25 cellular contexts compared by ENCODE assay signal in the genomic region with DNA sequence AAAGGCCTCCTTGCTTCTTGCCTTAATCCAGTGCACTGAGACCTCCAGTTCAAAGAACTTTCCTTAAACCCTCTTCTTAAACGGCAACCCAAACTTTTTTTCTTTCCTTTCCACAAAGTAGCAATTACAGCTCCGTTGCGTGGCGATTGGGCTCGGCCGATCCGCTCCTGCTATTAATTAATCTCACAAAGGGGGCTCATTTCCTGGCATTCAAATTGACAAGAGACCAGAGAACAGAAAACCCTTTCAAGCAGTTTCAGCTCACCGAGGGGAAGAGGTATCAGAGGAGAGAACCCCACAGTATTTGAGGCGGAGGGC.
A peak's percentile ranks its signal among the peaks of the same experiment; 100 is the strongest.
DNase-seq lines count a peak whose midpoint lies in the region; ATAC-seq and TF ChIP-seq lines count a peak whose summit lies in the region.
"Had no signal": no experiment of that assay in that cellular context is flagged by ENCODE, and none has a peak within 500 bp of the region (broad histone marks: within the 10 kb centered on the region; RNA-seq: fewer than 3 reads in every experiment).

No MANE protein-coding gene starts in this region.

- H3K27ac Mint-ChIP-seq in endodermal cell: no peak overlapping the region
- H3K27ac Mint-ChIP-seq: activated CD4-positive, alpha-beta T cell treated with anti-CD3 and anti-CD28 coated beads for 36 hours; activated naive CD4-positive, alpha-beta T cell treated with anti-CD3 and anti-CD28 coated beads, Interleukin-2, amount 50 U/mL, for 72 hours; CD4-positive, alpha-beta memory T cell; dendritic cell treated with granulocyte-macrophage colony-stimulating factor and Interleukin-4, amounts not matched to agents 40 ng/mL and 50 ng/mL, for 4 days; natural killer cell had no signal

- no peaks in the 10 kb centered on the region for H3K27me3 Mint-ChIP-seq in endodermal cell (ENCODE audit: insufficient read depth)
- H3K27me3 Mint-ChIP-seq: CD4-positive, alpha-beta memory T cell had no signal

- peak overlapping the region; percentile 52 for H3K4me2 ChIP-seq in OCI-LY3 (ENCODE audit: low read length)

- H4K20me1 ChIP-seq in OCI-LY3 (ENCODE audit: insufficient read depth, low read length): no peaks in the 10 kb centered on the region

- H3K36me3 Mint-ChIP-seq in endodermal cell (ENCODE audit: low read depth): no peaks in the 10 kb centered on the region
- H3K36me3 Mint-ChIP-seq: CD4-positive, alpha-beta memory T cell; natural killer cell had no signal

- no peaks in the 10 kb centered on the region for H3K9me3 Mint-ChIP-seq in endodermal cell
- H3K9me3 Mint-ChIP-seq: dendritic cell treated with granulocyte-macrophage colony-stimulating factor and Interleukin-4, amounts not matched to agents 40 ng/mL and 50 ng/mL, for 4 days had no signal

- H3K27me3 ChIP-seq in OCI-LY3 (ENCODE audit: low read depth, low read length): no peaks in the 10 kb centered on the region
- H3K27me3 ChIP-seq in endodermal cell (ENCODE audit: control insufficient read depth, insufficient read depth, low read length, poor library complexity, severe bottlenecking): no peaks in the 10 kb centered on the region
- no peaks in the 10 kb centered on the region for H3K27me3 ChIP-seq in neuron (ENCODE audit: insufficient read depth, low read length)
- H3K27me3 ChIP-seq in left lung: peaks cover 0 to 15% of the 10 kb centered on the region in 2 donors
- H3K27me3 ChIP-seq: testis, uterus had no signal

- intact Hi-C loops in left lung (cut with DNase I): no loop called here

- H3K4me3 ChIP-seq in OCI-LY3 (ENCODE audit: low read length): peak overlapping the region; percentile 43
- H3K4me3 ChIP-seq in endodermal cell (ENCODE audit: low read length): no peak overlapping the region
- no peak overlapping the region for H3K4me3 ChIP-seq in neuron (ENCODE audit: low read length)
- H3K4me3 ChIP-seq in left lung: no peak overlapping the region
- H3K4me3 ChIP-seq: sigmoid colon, uterus had no signal

- H3K4me1 Mint-ChIP-seq in endodermal cell: peaks cover 42% of the 10 kb centered on the region
- H3K4me1 Mint-ChIP-seq: activated CD4-positive, alpha-beta T cell treated with anti-CD3 and anti-CD28 coated beads for 36 hours; CD4-positive, alpha-beta memory T cell; natural killer cell had no signal

- H3K4me3 Mint-ChIP-seq in endodermal cell: peak overlapping the region; percentile 16
- H3K4me3 Mint-ChIP-seq: activated CD4-positive, alpha-beta T cell treated with anti-CD3 and anti-CD28 coated beads for 36 hours; CD4-positive, alpha-beta memory T cell; dendritic cell treated with granulocyte-macrophage colony-stimulating factor and Interleukin-4, amounts not matched to agents 40 ng/mL and 50 ng/mL, for 4 days; natural killer cell had no signal

- no peak for TF ChIP-seq CTCF in OCI-LY3 (IDR thresholded peaks at IDR 0.05; ENCODE audit: low read depth, low read length)
- no peak for TF ChIP-seq CTCF in endodermal cell (conservative IDR thresholded peaks at IDR 0.05)
- no peak for TF ChIP-seq CTCF in left lung (IDR thresholded peaks at IDR 0.05)

- H3K9ac ChIP-seq in OCI-LY3 (ENCODE audit: low read length) (no peak overlapping the region), endodermal cell (ENCODE audit: extremely low read depth, low read length, poor library complexity, severe bottlenecking) (no peak overlapping the region)

- H3K4me1 ChIP-seq in OCI-LY3 (ENCODE audit: low read length) (no peaks in the 10 kb centered on the region), endodermal cell (ENCODE audit: control insufficient read depth, insufficient read depth, low read length) (peaks cover 5% of the 10 kb centered on the region), neuron (ENCODE audit: insufficient read depth, low read length) (peaks cover 50% of the 10 kb centered on the region), left lung (no peaks in the 10 kb centered on the region)
- H3K4me1 ChIP-seq: sigmoid colon, testis, uterus had no signal

- ATAC-seq in left lung: no peak
- ATAC-seq: activated CD4-positive, alpha-beta T cell treated with anti-CD3 and anti-CD28 coated beads for 36 hours; activated naive CD4-positive, alpha-beta T cell treated with anti-CD3 and anti-CD28 coated beads, Interleukin-2, amount 50 U/mL, for 72 hours; natural killer cell; PC-3; stimulated activated naive CD8-positive, alpha-beta T cell treated with anti-CD3 and anti-CD28 coated beads, Interleukin-15, Interleukin-2, amounts not matched to agents 100 U/mL and 50 U/mL, for 24 hours had no signal

- H2AFZ ChIP-seq in OCI-LY3 (ENCODE audit: low read depth, low read length) (peak overlapping the region; percentile 20; the same call in 1 of the 2 replicates), neuron (ENCODE audit: low read depth, low read length) (peak overlapping the region; percentile 49)

- H3K36me3 ChIP-seq in OCI-LY3 (replicated peaks; ENCODE audit: low read depth, low read length) (no peaks in the 10 kb centered on the region), endodermal cell (ENCODE audit: control insufficient read depth, insufficient read depth, low read length) (no peaks in the 10 kb centered on the region), neuron (ENCODE audit: insufficient read depth, low read length) (no peaks in the 10 kb centered on the region), left lung (no peaks in the 10 kb centered on the region)
- H3K36me3 ChIP-seq: sigmoid colon, uterus had no signal

- H3K27ac ChIP-seq in OCI-LY3 (ENCODE audit: low read length) (no peak overlapping the region), endodermal cell (ENCODE audit: low read depth, low read length) (peak overlapping the region; percentile 77), left lung (no peak overlapping the region)
- H3K27ac ChIP-seq: sigmoid colon, testis, uterus had no signal

- H3K9me3 ChIP-seq in OCI-LY3 (ENCODE audit: insufficient read depth, low read length) (no peaks in the 10 kb centered on the region), endodermal cell (ENCODE audit: control insufficient read depth, low read length) (no peaks in the 10 kb centered on the region), neuron (ENCODE audit: low read length) (peaks cover 2% of the 10 kb centered on the region), left lung (no peaks in the 10 kb centered on the region)
- H3K9me3 ChIP-seq: sigmoid colon, testis, uterus had no signal

- peak; percentile 2 for DNase-seq in ELF-1 (ENCODE audit: low read depth, low spot score)
- no peak for DNase-seq in endodermal cell
- no peak for DNase-seq in ecto neural progenitor cell (ENCODE audit: low spot score)
- no peak for DNase-seq in middle frontal gyrus (ENCODE audit: extremely low spot score, low spot score)
- DNase-seq in SIG-M5 (lab: John Stamatoyannopoulos, UW): no peak
- DNase-seq in left lung: no peak
- DNase-seq: activated CD4-positive, alpha-beta T cell treated with anti-CD3 and anti-CD28 coated beads for 36 hours; activated T-cell treated with anti-CD3 and anti-CD28 coated beads for 4 hours; CD4-positive, alpha-beta memory T cell; central memory CD4-positive, alpha-beta T cell; DMS 273 treated with DMSO at 0.1 percent for 48 hours; HCEC 1CT; islet precursor cell; natural killer cell; NCI-H1417 treated with DMSO at 0.1 percent for 48 hours; PC-3; posterior cingulate gyrus; sigmoid colon; stimulated activated naive CD8-positive, alpha-beta T cell treated with anti-CD3 and anti-CD28 coated beads, Interleukin-15, Interleukin-2, amounts not matched to agents 100 U/mL and 50 U/mL, for 24 hours; uterus had no signal

- H3K79me2 ChIP-seq in OCI-LY3 (ENCODE audit: low read length): no peaks in the 10 kb centered on the region

- 56 to 59% methylated on average over 3 to 9 of the region's 9 CpGs for WGBS in endodermal cell (ENCODE audit: insufficient coverage in 1 of 2, insufficient read length in 1 of 2), 2 experiments
